8 cellular contexts compared by ENCODE assay signal in genomic region chr7:154953006-154953684, GRCh38. TPM values are rescaled to one million over a fixed set of nuclear protein-coding genes. Genes with fewer than 3 reads are reported as not detected.
DNase-seq lines count a peak whose midpoint lies in the region; ATAC-seq, FAIRE-seq and TF ChIP-seq lines count a peak whose summit lies in the region.
"Had no signal": no experiment of that assay in that cellular context is flagged by ENCODE, and none has a peak within 500 bp of the region (broad histone marks: within the 10 kb centered on the region; RNA-seq: fewer than 3 reads in every experiment).

No MANE protein-coding gene starts in this region.

- DNase-seq in GM10248 (ENCODE audit: extremely low spot score) (peak; percentile 50), LoVo (ENCODE audit: low spot score) (peak; percentile 19), H1 (ENCODE audit: low read depth in 1 of 2, low spot score in 2 of 2) (peak; percentile 71 to 90), testis (peak; percentile 81)
- peak; percentile 85 for DNase-seq in activated CD4-positive, alpha-beta T cell treated with anti-CD3 and anti-CD28 coated beads, Interleukin-2, amount 10 ng/mL, durations not matched to agents 24 days and 14 days

- no peaks in the 10 kb centered on the region for H3K23me2 ChIP-seq in H1 (ENCODE audit: low read depth, low read length)

- no peaks in the 10 kb centered on the region for H3K27me3 Mint-ChIP-seq in activated CD4-positive, alpha-beta T cell treated with anti-CD3 and anti-CD28 coated beads, Interleukin-2, amount 10 ng/mL, durations not matched to agents 24 days and 14 days
- H3K27me3 Mint-ChIP-seq in nephron (ENCODE audit: low read depth): no peaks in the 10 kb centered on the region

- H2AFZ ChIP-seq in H1 (ENCODE audit: low read length): no peak overlapping the region

- peaks cover 52% of the 10 kb centered on the region for H3K36me3 Mint-ChIP-seq in activated CD4-positive, alpha-beta T cell treated with anti-CD3 and anti-CD28 coated beads, Interleukin-2, amount 10 ng/mL, durations not matched to agents 24 days and 14 days (ENCODE audit: low read depth)
- H3K36me3 Mint-ChIP-seq in nephron (ENCODE audit: low read depth): peaks cover 78% of the 10 kb centered on the region

- CTCF ChIA-PET in GM10248 (lab: Yijun Ruan, JAX) (interaction anchor here (0.7 to 4.2 kb wide), 16 partner anchors 9 to 778 kb away, joined by 3 to 38 read pairs (median 5); no protein-coding TSS in a partner anchor), H1 (lab: Charles Lee; ENCODE audit: partially characterized antibody) (interaction anchor here (0.6 to 5.2 kb wide), 40 partner anchors 10 to 412 kb away, joined by 3 to 40 read pairs (median 4); no protein-coding TSS in a partner anchor)

- POLR2A ChIA-PET in GM10248 (lab: Yijun Ruan, JAX) (no interaction called here), H1 (lab: Charles Lee; ENCODE audit: partially characterized antibody) (interaction anchor here (0.6 to 0.8 kb wide), 2 partner anchors 25 to 26 kb away, joined by 3 to 4 read pairs; no protein-coding TSS in a partner anchor)

- no peak overlapping the region for H3K14ac ChIP-seq in H1 (ENCODE audit: insufficient read length)

- H3K9me3 ChIP-seq in H1 (ENCODE audit: insufficient read depth in 2 of 2, low read depth in 1 of 2, low read length in 1 of 2): no peaks in the 10 kb centered on the region
- H3K9me3 ChIP-seq in testis: no peaks in the 10 kb centered on the region

- 0 out of 2 replicates have a peak, but pooled peaks cover 2% of the 10 kb centered on the region for H3K79me1 ChIP-seq in H1 (ENCODE audit: low read depth, low read length)

- H3K4ac ChIP-seq in H1 (replicated peaks; ENCODE audit: insufficient read length, low read depth, low read length): no peak overlapping the region

- TF ChIP-seq POLR2A in H1 (IDR thresholded peaks at IDR 0.05; ENCODE audit: control extremely low read depth in 1 of 2, low read depth in 2 of 2, low read length in 2 of 2): no peak
- TF ChIP-seq POLR2A in testis (IDR thresholded peaks at IDR 0.05): no peak

- TF ChIP-seq EP300 in H1 (IDR thresholded peaks at IDR 0.05; ENCODE audit: borderline replicate concordance in 1 of 2, low read depth in 2 of 2, low read length in 2 of 2): no peak

- H2BK120ac ChIP-seq in H1 (replicated peaks; ENCODE audit: low read depth, low read length): no peak overlapping the region

- FAIRE-seq in H1 (lab: Jason Lieb, UNC): peak; percentile 87

- no peak overlapping the region for H4K8ac ChIP-seq in H1 (ENCODE audit: extremely low read depth, insufficient read depth, low read length)

- no peak overlapping the region for H2BK5ac ChIP-seq in H1 (ENCODE audit: low read depth, low read length)

- no peak overlapping the region for H3K56ac ChIP-seq in H1 (replicated peaks; ENCODE audit: insufficient read length, low read depth, low read length)

- H3K27me3 ChIP-seq in H1 (replicated peaks in 1 of 4; ENCODE audit: control insufficient read depth in 3 of 4, extremely low read depth in 1 of 4, insufficient read depth in 3 of 4, low read length in 3 of 4) (no peaks in the 10 kb centered on the region), testis (no peaks in the 10 kb centered on the region)

- no peak for ATAC-seq in GM18502 (IDR thresholded peaks at IDR 0.05; ENCODE audit: poor library complexity, unreplicated experiment)

- H2BK12ac ChIP-seq in H1 (ENCODE audit: low read depth, low read length): no peak overlapping the region

- H3K27ac ChIP-seq in H1 (ENCODE audit: low read depth, low read length) (no peak overlapping the region; the same call in 1 of the 2 replicates), testis (no peak overlapping the region)
- H3K27ac ChIP-seq: epithelial cell of prostate had no signal

- H3K4me3 ChIP-seq in H1 (ENCODE audit: extremely low read depth in 1 of 4, insufficient read depth in 2 of 4, low read depth in 3 of 4, low read length in 4 of 4) (no peak overlapping the region), testis (no peak overlapping the region)

- TF ChIP-seq RAD21 in H1 (IDR thresholded peaks at IDR 0.05 in 1 of 2, conservative IDR thresholded peaks at IDR 0.05 in 1 of 2; ENCODE audit: low read depth in 2 of 2, low read length in 2 of 2): peak; percentile 55 to 65

- no peak overlapping the region for H3K4me3 Mint-ChIP-seq in activated CD4-positive, alpha-beta T cell treated with anti-CD3 and anti-CD28 coated beads, Interleukin-2, amount 10 ng/mL, durations not matched to agents 24 days and 14 days
- no peak overlapping the region for H3K4me3 Mint-ChIP-seq in nephron

- H3K4me2 ChIP-seq in H1 (ENCODE audit: insufficient read depth in 1 of 2, low read depth in 2 of 2, low read length in 2 of 2): no peak overlapping the region

- no peak overlapping the region for H3K27ac Mint-ChIP-seq in activated CD4-positive, alpha-beta T cell treated with anti-CD3 and anti-CD28 coated beads, Interleukin-2, amount 10 ng/mL, durations not matched to agents 24 days and 14 days
- H3K27ac Mint-ChIP-seq in nephron: no peak overlapping the region

- H4K5ac ChIP-seq in H1 (ENCODE audit: insufficient read length, low read depth, low read length): no peak overlapping the region

- H3K4me1 ChIP-seq in H1 (replicated peaks in 1 of 4; ENCODE audit: control insufficient read depth in 3 of 4, insufficient read depth in 4 of 4, low read length in 3 of 4) (no peaks in the 10 kb centered on the region), testis (no peaks in the 10 kb centered on the region)

- WGBS in H1 (ENCODE audit: extremely low coverage in 1 of 2, insufficient coverage in 1 of 2, insufficient read length in 1 of 2, insufficient replicate concordance in 2 of 2, low coverage in 1 of 2, low lambda C conversion rate in 2 of 2, missing lambda C conversion rate in 1 of 2), 2 experiments: 64% methylated on average over 9 of the region's 9 CpGs; no CpG with 5 or more reads in 1 of the 2 experiments
- WGBS in testis, 2 donors: 68 to 71% methylated on average over 9 of the region's 9 CpGs

- H2BK15ac ChIP-seq in H1 (ENCODE audit: low read length): no peak overlapping the region

- intact Hi-C loops in activated CD4-positive, alpha-beta T cell treated with anti-CD3 and anti-CD28 coated beads, Interleukin-2, amount 10 ng/mL, durations not matched to agents 24 days and 14 days (cut with micrococcal nuclease): loop anchor here (1.0 kb wide), 2 partner anchors 26 to 40 kb away; no protein-coding TSS in a partner anchor
- intact Hi-C loops in testis (cut with DNase I; ENCODE audit: low total_unique reads): no loop called here

- H3K36me3 ChIP-seq in H1 (ENCODE audit: control insufficient read depth in 2 of 4, insufficient read depth in 4 of 4, low read length in 3 of 4): peaks cover 8 to 60% (median 37%) of the 10 kb centered on the region in 4 experiments
- H3K36me3 ChIP-seq in testis (ENCODE audit: low read depth, missing control alignments): no peaks in the 10 kb centered on the region

- H3K9me3 Mint-ChIP-seq in activated CD4-positive, alpha-beta T cell treated with anti-CD3 and anti-CD28 coated beads, Interleukin-2, amount 10 ng/mL, durations not matched to agents 24 days and 14 days: no peaks in the 10 kb centered on the region
- H3K9me3 Mint-ChIP-seq in nephron: no peaks in the 10 kb centered on the region

- no peaks in the 10 kb centered on the region for H3K79me2 ChIP-seq in H1 (ENCODE audit: control insufficient read depth in 1 of 2, insufficient read depth in 2 of 2, low read length in 2 of 2)

- no peak overlapping the region for H3K9ac ChIP-seq in H1 (replicated peaks in 1 of 4; ENCODE audit: extremely low read depth in 1 of 4, low read depth in 3 of 4, low read length in 3 of 4)

- H2AK5ac ChIP-seq in H1 (ENCODE audit: low read depth, low read length): no peak overlapping the region

- peaks cover 3% of the 10 kb centered on the region for H3K4me1 Mint-ChIP-seq in activated CD4-positive, alpha-beta T cell treated with anti-CD3 and anti-CD28 coated beads, Interleukin-2, amount 10 ng/mL, durations not matched to agents 24 days and 14 days
- H3K4me1 Mint-ChIP-seq in nephron: no peaks in the 10 kb centered on the region

- H4K20me1 ChIP-seq in H1 (replicated peaks in 1 of 2; ENCODE audit: control insufficient read depth in 1 of 2, insufficient read depth in 2 of 2, low read length in 2 of 2): peaks cover 0 to 6% of the 10 kb centered on the region in 2 experiments

- H4K91ac ChIP-seq in H1 (replicated peaks; ENCODE audit: insufficient read length, low read length): no peak overlapping the region

- peak; percentile 57 for TF ChIP-seq CTCF in GM10248 (IDR thresholded peaks at IDR 0.05; ENCODE audit: control extremely low read depth, extremely low read depth, low read depth, missing control alignments)
- TF ChIP-seq CTCF in H1 (IDR thresholded peaks at IDR 0.05; ENCODE audit: control extremely low read depth in 1 of 3, insufficient read depth in 1 of 3, low read depth in 1 of 3, low read length in 3 of 3): peak; percentile 81 to 89 (median 83)
- peak; percentile 39 to 48 (median 44) for TF ChIP-seq CTCF in nephron (IDR thresholded peaks at IDR 0.05; ENCODE audit: unreplicated experiment in 3 of 3)
- peak; percentile 8 to 65 (median 33) for TF ChIP-seq CTCF in testis (IDR thresholded peaks at IDR 0.05)

- H3K18ac ChIP-seq in H1 (ENCODE audit: extremely low read depth, low read length): no peak overlapping the region

- no peak overlapping the region for H3K23ac ChIP-seq in H1 (ENCODE audit: insufficient read length)

- no peak overlapping the region for H2BK20ac ChIP-seq in H1 (ENCODE audit: low read length)

TF ChIP-seq in H1, 55 proteins besides CTCF, POLR2A, EP300 and RAD21 (continues in another document):
- TF ChIP-seq USF2 (IDR thresholded peaks at IDR 0.05; ENCODE audit: low read length): peak; percentile 19; the same call in 1 of the 2 replicates

RNA-seq across cellular contexts. Expression of gene PAXIP1, which starts 49.8 kb away (rescaled TPM):
- total RNA-seq in activated CD4-positive, alpha-beta T cell treated with anti-CD3 and anti-CD28 coated beads, Interleukin-2, amount 10 ng/mL, durations not matched to agents 24 days and 14 days: 37.8 and 38.9 TPM in 2 replicates
- total RNA-seq in H1 (2021; fragmentation: NEBNext Ultra II Directional; extraction: Animal tissue kit (Norgen Biotek cat#: 25700)): 30.5 and 32.4 TPM in 2 replicates
- polyA plus RNA-seq in H1 (2011; rRNA removed) (26.3 and 32.8 TPM in 2 replicates), testis (ENCODE audit: insufficient read depth, low read depth, low replicate concordance) (24.2 TPM)
- polyA plus RNA-seq in H1 (2011; cell fraction: cytosol; rRNA removed): 29.3 TPM
- polyA plus RNA-seq in H1 (2011; cell fraction: nucleus; rRNA removed): 25.1 TPM
- 19.3 to 25.4 TPM (median 23.9 TPM) in 4 replicates for polyA plus RNA-seq in H1 (2012, experiment 1 of 2)
- 1.9 TPM for polyA plus RNA-seq in H1 (2012, experiment 2 of 2)
- 28.3 TPM for polyA plus RNA-seq in H1 (2013, experiment 1 of 2)
- 28.1 TPM for polyA plus RNA-seq in H1 (2013, experiment 2 of 2)
- 15.9 and 16.6 TPM in 2 replicates for polyA minus RNA-seq in H1 (2011; rRNA and poly(A)+ RNA removed)
- polyA minus RNA-seq in H1 (2011; cell fraction: cytosol; rRNA and poly(A)+ RNA removed): 11.4 TPM
- 18.9 TPM for polyA minus RNA-seq in H1 (2011; cell fraction: nucleus; rRNA and poly(A)+ RNA removed)
- total RNA-seq in testis: 10 to 100 TPM; 37.2 to 39.4 TPM

Comparison
In these comparisons a context has a peak if more than half of its experiments do, and no peak if none do; other contexts are left out.
1. DNase-seq: peak in every context shown above with its lines; median percentile 85 in activated CD4-positive, alpha-beta T cell treated with anti-CD3 and anti-CD28 coated beads, Interleukin-2, amount 10 ng/mL, durations not matched to agents 24 days and 14 days; 81 in testis; 80 in H1; 50 in GM10248; 19 in LoVo.
2. CTCF ChIP-seq: peak in every context shown above with its lines; median percentile 83 in H1; 57 in GM10248; 44 in nephron; 33 in testis.